14 cellular contexts compared by ENCODE assay signal in genomic region chr5:74167206-74167929, GRCh38.
DNase-seq lines count a peak whose midpoint lies in the region; ATAC-seq, FAIRE-seq and TF ChIP-seq lines count a peak whose summit lies in the region.
"Had no signal": no experiment of that assay in that cellular context is flagged by ENCODE, and none has a peak within 500 bp of the region (broad histone marks: within the 10 kb centered on the region; RNA-seq: fewer than 3 reads in every experiment).

No MANE protein-coding gene starts in this region.

- in situ Hi-C loops in Caki2 (cut with HindIII; ENCODE audit: low pct_unique_long_range_greater_than_20kb, low sequenced_read_pairs) = no loop called here

- H3K4me1 ChIP-seq in pancreas = peaks cover 0 to 9% (median 0%) of the 10 kb centered on the region in 3 donors

- no peaks in the 10 kb centered on the region for H3K27me3 ChIP-seq in pancreas

- DNase-seq in Caki2 (ENCODE audit: low read depth) = peak; percentile 26
- DNase-seq in RCC 7860 (ENCODE audit: low spot score) = peak; percentile 7
- DNase-seq in epithelial cell of prostate (ENCODE audit: low read depth, low spot score) = peak; percentile 61
- DNase-seq in pancreas = no peak
- no peak for DNase-seq in NCI-H1105 (lab: John Stamatoyannopoulos, UW)
- no peak for DNase-seq in germinal center (ENCODE audit: low spot score)
- no peak for DNase-seq in T-helper 2 cell
- DNase-seq: activated CD4-positive, alpha-beta T cell treated with anti-CD3 and anti-CD28 coated beads, Interleukin-2, amount 10 ng/mL, durations not matched to agents 24 days and 14 days; activated naive CD4-positive, alpha-beta T cell treated with anti-CD3 and anti-CD28 coated beads for 36 hours; DMS 273 treated with DMSO at 0.1 percent for 48 hours; erythroblast; NCI-H1436 had no signal

- intact Hi-C loops in pancreas (cut with DNase I) = no loop called here

- 81 to 83% methylated on average over 6 of the region's 6 CpGs for WGBS in pancreas, 2 donors

- no peak overlapping the region for H3K4me3 ChIP-seq in pancreas
- H3K4me3 ChIP-seq: lung had no signal

- no peak for TF ChIP-seq CTCF in pancreas (IDR thresholded peaks at IDR 0.05)

- no peaks in the 10 kb centered on the region for H3K9me3 ChIP-seq in pancreas

- H3K27ac ChIP-seq in epithelial cell of prostate = no peak overlapping the region
- peak overlapping the region in 1 of 4 donors; percentile 16 for H3K27ac ChIP-seq in pancreas

- no peak for FAIRE-seq in RCC 7860 (lab: Jason Lieb, UNC)
- peak; percentile 32 for FAIRE-seq in pancreas (lab: Jason Lieb, UNC)

- peak in 3 of 4 donors; percentile 44 to 74 (median 60) for ATAC-seq in pancreas
- ATAC-seq in GM19351 (IDR thresholded peaks at IDR 0.05; ENCODE audit: unreplicated experiment) = no peak

- no peaks in the 10 kb centered on the region for H3K36me3 ChIP-seq in pancreas

Comparison
In these comparisons a context has a peak if more than half of its experiments do, and no peak if none do; other contexts are left out.
1. DNase-seq: peak in Caki2 (single experiment), RCC 7860 (single experiment) and epithelial cell of prostate (single experiment); none in pancreas (0 of 6), NCI-H1105 (single experiment), germinal center (single experiment) and T-helper 2 cell (0 of 5).